10 cellular contexts compared by ENCODE assay signal in genomic region chr20:44970243-44970757, GRCh38. TPM values are rescaled to one million over a fixed set of nuclear protein-coding genes. Genes with fewer than 3 reads are reported as not detected.
A peak's percentile ranks its signal among the peaks of the same experiment; 100 is the strongest.
DNase-seq lines count a peak whose midpoint lies in the region; ATAC-seq and TF ChIP-seq lines count a peak whose summit lies in the region.
"Had no signal": no experiment of that assay in that cellular context is flagged by ENCODE, and none has a peak within 500 bp of the region (broad histone marks: within the 10 kb centered on the region; RNA-seq: fewer than 3 reads in every experiment).

No MANE protein-coding gene starts in this region.

- peaks cover 55 to 82% of the 10 kb centered on the region in 2 donors for H3K4me1 Mint-ChIP-seq in effector memory CD8-positive, alpha-beta T cell (ENCODE audit: low read depth in 2 of 2)

- H3K4me1 ChIP-seq in ascending aorta = peaks cover 10 to 11% of the 10 kb centered on the region in 2 donors

- TF ChIP-seq CTCF in SU-DHL-6 (IDR thresholded peaks at IDR 0.05; ENCODE audit: insufficient read depth, low read length, poor library complexity, severe bottlenecking) (no peak), ascending aorta (IDR thresholded peaks at IDR 0.05) (no peak)

- peak overlapping the region; percentile 98 to 99 for H3K4me3 Mint-ChIP-seq in effector memory CD8-positive, alpha-beta T cell

- peak overlapping the region; percentile 88 for H3K4me2 ChIP-seq in SU-DHL-6 (ENCODE audit: low read depth, low read length, poor library complexity, severe bottlenecking)

- peak overlapping the region; percentile 98 to 99 for H3K27ac Mint-ChIP-seq in effector memory CD8-positive, alpha-beta T cell

- H3K27me3 Mint-ChIP-seq in effector memory CD8-positive, alpha-beta T cell = no peaks in the 10 kb centered on the region

- intact Hi-C loops in ascending aorta (cut with DNase I) = loop anchor here (10.0 kb wide), 1 partner anchor 1375 kb away; the partner anchor contains the start of gene IFT52
- intact Hi-C loops in Right ventricle myocardium inferior (cut with DNase I) = no loop called here

- DNase-seq in activated CD4-positive, CD25-positive, alpha-beta regulatory T cell treated with anti-CD3 and anti-CD28 coated beads, Interleukin-2, amount 50 U/mL, for 72 hours = no peak
- no peak for DNase-seq in effector memory CD8-positive, alpha-beta T cell
- DNase-seq in stimulated activated naive CD8-positive, alpha-beta T cell treated with anti-CD3 and anti-CD28 coated beads, Interleukin-15, Interleukin-2, amounts not matched to agents 100 U/mL and 50 U/mL, for 24 hours = no peak
- no peak for DNase-seq in activated gamma-delta T cell (lab: John Stamatoyannopoulos, UW)
- DNase-seq in ascending aorta (ENCODE audit: low spot score in 2 of 2) = no peak
- no peak for DNase-seq in Right ventricle myocardium inferior (ENCODE audit: missing footprints)
- DNase-seq: kidney glomerular epithelial cell had no signal

- H3K36me3 ChIP-seq in SU-DHL-6 (ENCODE audit: low read length) (peaks cover 25% of the 10 kb centered on the region), ascending aorta (peaks cover 25% of the 10 kb centered on the region in 2 donors)

- H4K20me1 ChIP-seq in SU-DHL-6 (ENCODE audit: low read depth, low read length) = peaks cover 6% of the 10 kb centered on the region

- ATAC-seq in activated CD4-positive, CD25-positive, alpha-beta regulatory T cell treated with anti-CD3 and anti-CD28 coated beads, Interleukin-2, amount 50 U/mL, for 24 hours = peak; percentile 1 to 2
- ATAC-seq in effector memory CD8-positive, alpha-beta T cell (replicated peaks) = peak; percentile 37
- peak; percentile 15 for ATAC-seq in stimulated activated naive CD8-positive, alpha-beta T cell treated with anti-CD3 and anti-CD28 coated beads, Interleukin-15, Interleukin-2, amounts not matched to agents 100 U/mL and 50 U/mL, for 24 hours
- no peak for ATAC-seq in Right ventricle myocardium inferior
- ATAC-seq: esophagus mucosa had no signal

- H3K9me2 ChIP-seq in SU-DHL-6 (replicated peaks; ENCODE audit: insufficient read depth, low read length) = no peaks in the 10 kb centered on the region

- H3K27me3 ChIP-seq in SU-DHL-6 (ENCODE audit: low read length) (no peaks in the 10 kb centered on the region), ascending aorta (no peaks in the 10 kb centered on the region)

- peak overlapping the region; percentile 96 for H3K9ac ChIP-seq in SU-DHL-6 (ENCODE audit: low read length)

- peaks cover 79% of the 10 kb centered on the region for H3K36me3 Mint-ChIP-seq in effector memory CD8-positive, alpha-beta T cell (ENCODE audit: insufficient read depth)

- H3K4me3 ChIP-seq in SU-DHL-6 (ENCODE audit: insufficient read depth, low read length, poor library complexity, severe bottlenecking) = peak overlapping the region; percentile 95
- H3K4me3 ChIP-seq in ascending aorta = no peak overlapping the region

- H2AFZ ChIP-seq in SU-DHL-6 (ENCODE audit: low read depth, low read length, severe bottlenecking) = no peak overlapping the region

- H3K27ac ChIP-seq in SU-DHL-6 (ENCODE audit: low read depth, low read length) (peak overlapping the region; percentile 81), ascending aorta (no peak overlapping the region)

- H3F3A ChIP-seq in SU-DHL-6 (ENCODE audit: insufficient read depth) = peaks cover 44% of the 10 kb centered on the region

- H3K9me3 ChIP-seq in SU-DHL-6 (ENCODE audit: insufficient read depth, low read length) (no peaks in the 10 kb centered on the region), ascending aorta (no peaks in the 10 kb centered on the region)

- peaks cover 74% of the 10 kb centered on the region for H3K79me2 ChIP-seq in SU-DHL-6 (ENCODE audit: insufficient read depth, low read length)

- H3K9me3 Mint-ChIP-seq in effector memory CD8-positive, alpha-beta T cell = no peaks in the 10 kb centered on the region

RNA-seq across cellular contexts. Expression of gene STK4, which starts 4.0 kb away (rescaled TPM):
- total RNA-seq in ascending aorta (20.6 TPM), Right ventricle myocardium inferior (10.3 TPM)

RNA-seq across cellular contexts. Expression of gene TOMM34, which starts 10.1 kb away (rescaled TPM):
- total RNA-seq in ascending aorta = 11.1 TPM
- 10.3 TPM for total RNA-seq in Right ventricle myocardium inferior
